Comparison of ENCODE assay signal across 9 cellular contexts in genomic region chr5:177371120-177371537, GRCh38. TPM values are rescaled to one million over a fixed set of nuclear protein-coding genes. Genes with fewer than 3 reads are reported as not detected.
A peak's percentile ranks its signal among the peaks of the same experiment; 100 is the strongest.
DNase-seq lines count a peak whose midpoint lies in the region; FAIRE-seq and TF ChIP-seq lines count a peak whose summit lies in the region.
"Had no signal": no experiment of that assay in that cellular context is flagged by ENCODE, and none has a peak within 500 bp of the region (broad histone marks: within the 10 kb centered on the region; RNA-seq: fewer than 3 reads in every experiment).

No MANE protein-coding gene starts in this region.

- TF ChIP-seq CTCF in right atrium auricular region (IDR thresholded peaks at IDR 0.05) = no peak
- TF ChIP-seq CTCF in bronchial epithelial cell (IDR thresholded peaks at IDR 0.05; ENCODE audit: insufficient read depth, low read length, severe bottlenecking) = no peak
- TF ChIP-seq CTCF in vagina (IDR thresholded peaks at IDR 0.05) = no peak

- no peak for TF ChIP-seq POLR2A in vagina (IDR thresholded peaks at IDR 0.05)

- no peaks in the 10 kb centered on the region for H3K9me3 ChIP-seq in right atrium auricular region
- H3K9me3 ChIP-seq in mesodermal cell (ENCODE audit: control insufficient read depth, low read length) = no peaks in the 10 kb centered on the region
- H3K9me3 ChIP-seq in vagina = no peaks in the 10 kb centered on the region

- H3K4me3 ChIP-seq in right atrium auricular region = peak overlapping the region; percentile 32 to 36
- H3K4me3 ChIP-seq in bronchial epithelial cell (ENCODE audit: low read depth, low read length) = peak overlapping the region; percentile 46
- H3K4me3 ChIP-seq in mesodermal cell (ENCODE audit: extremely low read depth, insufficient read depth, low read length, poor library complexity, severe bottlenecking) = peak overlapping the region; percentile 39
- peak overlapping the region; percentile 39 to 43 for H3K4me3 ChIP-seq in vagina

- intact Hi-C loops in cardiac septum (cut with DNase I) (no loop called here), vagina (cut with DNase I) (no loop called here)

- H3K27ac ChIP-seq in right atrium auricular region (no peak overlapping the region), mesodermal cell (ENCODE audit: low read depth, low read length, severe bottlenecking) (no peak overlapping the region), vagina (peak overlapping the region; percentile 72)

- DNase-seq in right atrium auricular region (ENCODE audit: low spot score) (no peak), cardiac septum (ENCODE audit: low spot score) (no peak), bronchial epithelial cell (ENCODE audit: low read depth) (no peak), vagina (ENCODE audit: extremely low spot score in 2 of 2) (no peak), NCI-H1417 (lab: John Stamatoyannopoulos, UW) (no peak), NOMO-1 treated with DMSO at 0.1 percent for 48 hours (lab: John Stamatoyannopoulos, UW; ENCODE audit: unreplicated experiment) (no peak), MV-4-11 (lab: John Stamatoyannopoulos, UW) (no peak)
- DNase-seq: GOT3 had no signal

- FAIRE-seq in bronchial epithelial cell (lab: Jason Lieb, UNC) = no peak

- H3K27me3 ChIP-seq in right atrium auricular region (no peaks in the 10 kb centered on the region), bronchial epithelial cell (ENCODE audit: control insufficient read depth, insufficient read depth, low read length) (no peaks in the 10 kb centered on the region), vagina (no peaks in the 10 kb centered on the region)

- H3K4me1 ChIP-seq in right atrium auricular region (peaks cover 0 to 31% of the 10 kb centered on the region in 2 donors), mesodermal cell (ENCODE audit: control insufficient read depth, insufficient read depth, low read length, poor library complexity, severe bottlenecking) (peaks cover 9% of the 10 kb centered on the region), vagina (peaks cover 59% of the 10 kb centered on the region)

- 33 to 36% methylated on average over 11 to 14 of the region's 16 CpGs for WGBS in mesodermal cell (ENCODE audit: insufficient coverage in 2 of 2), 2 experiments

- H3K36me3 ChIP-seq in right atrium auricular region (no peaks in the 10 kb centered on the region), bronchial epithelial cell (ENCODE audit: control insufficient read depth, insufficient read depth, low read length) (peaks cover 3% of the 10 kb centered on the region), mesodermal cell (ENCODE audit: control insufficient read depth, insufficient read depth, low read length) (peaks cover 2% of the 10 kb centered on the region), vagina (no peaks in the 10 kb centered on the region)

RNA-seq across cellular contexts. Expression of gene SLC34A1, which starts 13.1 kb away (rescaled TPM):
- total RNA-seq in right atrium auricular region (not detected), cardiac septum (not detected), bronchial epithelial cell (not detected in 2 replicates), vagina (not detected)
- polyA plus RNA-seq in mesodermal cell (2013, experiment 1 of 2) = not detected
- polyA plus RNA-seq in mesodermal cell (2013, experiment 2 of 2) = not detected

RNA-seq across cellular contexts. Expression of gene RGS14, which starts 13.4 kb away (rescaled TPM):
- total RNA-seq in right atrium auricular region (1 to 10 TPM; 3.1 to 6.8 TPM), cardiac septum (4.3 TPM), bronchial epithelial cell (6.8 and 8.4 TPM in 2 replicates), vagina (49.1 TPM)
- polyA plus RNA-seq in mesodermal cell (2013, experiment 1 of 2) = 23.0 TPM
- polyA plus RNA-seq in mesodermal cell (2013, experiment 2 of 2) = 16.1 TPM

RNA-seq across cellular contexts. Expression of gene LMAN2, which starts 19.7 kb away (rescaled TPM):
- total RNA-seq in right atrium auricular region = 100 to 1,000 TPM; 128 to 134 TPM
- 67.5 TPM for total RNA-seq in cardiac septum
- 362 and 444 TPM in 2 replicates for total RNA-seq in bronchial epithelial cell
- 200 TPM for polyA plus RNA-seq in mesodermal cell (2013, experiment 1 of 2)
- polyA plus RNA-seq in mesodermal cell (2013, experiment 2 of 2) = 172 TPM
- total RNA-seq in vagina = 166 TPM

RNA-seq across cellular contexts. Expression of gene PFN3, which starts 29.3 kb away (rescaled TPM):
- not detected for total RNA-seq in right atrium auricular region
- total RNA-seq in cardiac septum = not detected
- total RNA-seq in bronchial epithelial cell = not detected in 2 replicates
- not detected for polyA plus RNA-seq in mesodermal cell (2013, experiment 1 of 2)
- not detected for polyA plus RNA-seq in mesodermal cell (2013, experiment 2 of 2)
- not detected for total RNA-seq in vagina

RNA-seq across cellular contexts. Expression of gene F12, which starts 38.2 kb away (rescaled TPM):
- total RNA-seq in right atrium auricular region = under 1 TPM in 1 of 2 donors, not detected in 1; 0.43 TPM
- not detected for total RNA-seq in cardiac septum
- 5.0 and 7.9 TPM in 2 replicates for total RNA-seq in bronchial epithelial cell
- polyA plus RNA-seq in mesodermal cell (2013, experiment 1 of 2) = 2.1 TPM
- 0.76 TPM for polyA plus RNA-seq in mesodermal cell (2013, experiment 2 of 2)
- total RNA-seq in vagina = 5.2 TPM
